ENCODE assay signal across 9 cellular contexts in the genomic region with DNA sequence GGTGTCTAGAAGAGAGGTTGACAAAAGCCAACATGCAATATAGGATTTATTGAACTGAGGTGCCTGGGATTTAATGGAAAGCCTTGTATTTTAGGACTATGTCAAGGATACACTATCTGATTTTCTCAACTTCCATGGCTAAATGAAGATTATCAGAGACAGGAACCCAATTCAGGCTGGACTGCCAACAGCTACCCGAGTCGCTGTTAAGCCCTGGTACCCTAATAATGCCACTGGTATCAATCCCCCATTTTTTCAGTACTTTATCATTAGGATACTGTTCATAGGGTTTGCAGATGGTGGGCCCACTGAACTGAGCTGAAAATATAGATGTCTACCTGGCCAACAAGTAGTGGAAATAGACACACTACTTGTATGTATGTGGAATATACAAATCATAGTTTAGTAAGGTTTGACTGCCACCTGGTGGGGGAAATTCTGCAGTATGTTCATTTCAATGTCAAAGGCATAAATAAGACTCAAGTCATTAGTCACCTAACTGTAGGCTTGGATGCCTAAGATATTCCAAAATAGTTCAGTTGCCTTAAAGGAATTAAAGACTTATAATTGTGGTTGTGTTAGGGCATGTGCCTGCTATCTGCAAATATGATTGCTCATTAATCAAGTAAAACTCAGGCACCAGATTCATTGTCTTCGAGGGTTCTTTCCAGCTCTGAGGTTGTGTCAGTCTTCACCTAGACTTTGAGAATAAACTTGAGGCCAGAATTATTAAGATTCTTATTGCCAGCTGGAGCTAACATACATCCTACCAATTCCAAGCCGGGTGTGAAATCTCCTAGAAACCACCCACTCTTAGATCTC. TPM values are rescaled to one million over a fixed set of nuclear protein-coding genes. Genes with fewer than 3 reads are reported as not detected.
A peak's percentile ranks its signal among the peaks of the same experiment; 100 is the strongest.
DNase-seq lines count a peak whose midpoint lies in the region; ATAC-seq and TF ChIP-seq lines count a peak whose summit lies in the region.
"Had no signal": no experiment of that assay in that cellular context is flagged by ENCODE, and none has a peak within 500 bp of the region (broad histone marks: within the 10 kb centered on the region; RNA-seq: fewer than 3 reads in every experiment).

No MANE protein-coding gene starts in this region.

- intact Hi-C loops in CD4-positive, alpha-beta memory T cell (cut with micrococcal nuclease): no loop called here
- intact Hi-C loops in activated naive CD4-positive, alpha-beta T cell treated with anti-CD3 and anti-CD28 coated beads for 36 hours (cut with micrococcal nuclease): loop anchor here (1.0 to 5.0 kb wide), 2 partner anchors 45 to 260 kb away; no protein-coding TSS in a partner anchor
- intact Hi-C loops in heart left ventricle (cut with DNase I): loop anchor here in 1 of 10 donors (5.0 kb wide), 1 partner anchor 260 kb away; no protein-coding TSS in a partner anchor

- CTCF ChIA-PET in CD4-positive, alpha-beta memory T cell (lab: Charles Lee; ENCODE audit: partially characterized antibody): interaction anchor here (0.8 to 2.0 kb wide), 4 partner anchors 9 to 310 kb away, joined by 3 to 4 read pairs (median 3); no protein-coding TSS in a partner anchor
- CTCF ChIA-PET in activated naive CD4-positive, alpha-beta T cell treated with anti-CD3 and anti-CD28 coated beads for 36 hours (lab: Charles Lee): interaction anchor here (0.7 to 1.6 kb wide), 6 partner anchors 19 to 68 kb away, joined by 3 to 7 read pairs (median 4); no protein-coding TSS in a partner anchor

- H3K27me3 Mint-ChIP-seq in CD4-positive, alpha-beta memory T cell: peaks cover 0 to 5% of the 10 kb centered on the region in 2 donors
- H3K27me3 Mint-ChIP-seq in activated naive CD4-positive, alpha-beta T cell treated with anti-CD3 and anti-CD28 coated beads for 36 hours (ENCODE audit: low read depth): no peaks in the 10 kb centered on the region

- no peaks in the 10 kb centered on the region for H3K4me1 ChIP-seq in CD4-positive, alpha-beta memory T cell (ENCODE audit: insufficient read depth, low read length)
- H3K4me1 ChIP-seq in OCI-LY3 (ENCODE audit: low read length) (no peaks in the 10 kb centered on the region), heart left ventricle (no peaks in the 10 kb centered on the region)

- TF ChIP-seq CTCF in OCI-LY3 (IDR thresholded peaks at IDR 0.05; ENCODE audit: low read depth, low read length): peak; percentile 73
- peak; percentile 28 to 69 (median 52) for TF ChIP-seq CTCF in heart left ventricle (IDR thresholded peaks at IDR 0.05)
- peak; percentile 67 for TF ChIP-seq CTCF in retinal pigment epithelial cell (conservative IDR thresholded peaks at IDR 0.05; ENCODE audit: low read depth, low read length)

- no peak overlapping the region for H3K27ac Mint-ChIP-seq in CD4-positive, alpha-beta memory T cell
- H3K27ac Mint-ChIP-seq in activated naive CD4-positive, alpha-beta T cell treated with anti-CD3 and anti-CD28 coated beads for 36 hours: no peak overlapping the region
- H3K27ac Mint-ChIP-seq: T-helper 1 cell treated with Interleukin-12 subunit alpha and Interleukin-12 subunit beta and Interleukin-4 antibody, amounts not matched to agents 30 μg/mL and 1 μg/mL, for 36 hours had no signal

- no peaks in the 10 kb centered on the region for H3K79me2 ChIP-seq in OCI-LY3 (ENCODE audit: low read length)

- H3K4me1 Mint-ChIP-seq in CD4-positive, alpha-beta memory T cell: no peaks in the 10 kb centered on the region
- no peaks in the 10 kb centered on the region for H3K4me1 Mint-ChIP-seq in activated naive CD4-positive, alpha-beta T cell treated with anti-CD3 and anti-CD28 coated beads for 36 hours (ENCODE audit: low read depth)

- no peaks in the 10 kb centered on the region for H3K36me3 ChIP-seq in CD4-positive, alpha-beta memory T cell (ENCODE audit: insufficient read depth, low read length)
- H3K36me3 ChIP-seq in OCI-LY3 (replicated peaks; ENCODE audit: low read depth, low read length) (no peaks in the 10 kb centered on the region), heart left ventricle (no peaks in the 10 kb centered on the region)

- peak; percentile 85 for ATAC-seq in GM18867 (IDR thresholded peaks at IDR 0.05; ENCODE audit: unreplicated experiment)
- peak; percentile 68 for ATAC-seq in HG03175 (IDR thresholded peaks at IDR 0.05; ENCODE audit: unreplicated experiment)
- ATAC-seq in heart left ventricle: peak in 2 of 4 donors; percentile 47 to 49

- no peak overlapping the region for H3K4me2 ChIP-seq in OCI-LY3 (ENCODE audit: low read length)

- no peak for TF ChIP-seq POLR2A in heart left ventricle (IDR thresholded peaks at IDR 0.05)

- no peak overlapping the region for H3K4me3 Mint-ChIP-seq in CD4-positive, alpha-beta memory T cell
- H3K4me3 Mint-ChIP-seq in activated naive CD4-positive, alpha-beta T cell treated with anti-CD3 and anti-CD28 coated beads for 36 hours: no peak overlapping the region
- H3K4me3 Mint-ChIP-seq: T-helper 1 cell treated with Interleukin-12 subunit alpha and Interleukin-12 subunit beta and Interleukin-4 antibody, amounts not matched to agents 30 μg/mL and 1 μg/mL, for 36 hours had no signal

- 76 to 82% (median 80%) methylated on average over 4 of the region's 4 CpGs for WGBS in heart left ventricle, 4 donors

- H3K9me3 ChIP-seq in CD4-positive, alpha-beta memory T cell (ENCODE audit: control insufficient read depth in 1 of 2, low read length in 2 of 2): no peaks in the 10 kb centered on the region
- H3K9me3 ChIP-seq in OCI-LY3 (ENCODE audit: insufficient read depth, low read length) (no peaks in the 10 kb centered on the region), heart left ventricle (no peaks in the 10 kb centered on the region)

- peak in 4 of 5 donors; percentile 22 to 27 (median 23) for DNase-seq in CD4-positive, alpha-beta memory T cell
- DNase-seq in activated naive CD4-positive, alpha-beta T cell treated with anti-CD3 and anti-CD28 coated beads for 36 hours: peak; percentile 83
- DNase-seq in heart left ventricle: peak in 2 of 5 donors; percentile 27 to 30
- DNase-seq in retinal pigment epithelial cell (ENCODE audit: low read depth): peak; percentile 52
- no peak for DNase-seq in cortex of kidney (lab: John Stamatoyannopoulos, UW)

- no peak overlapping the region for H3K4me3 ChIP-seq in CD4-positive, alpha-beta memory T cell (ENCODE audit: low read length in 2 of 2)
- no peak overlapping the region for H3K4me3 ChIP-seq in OCI-LY3 (ENCODE audit: low read length)
- H3K4me3 ChIP-seq in heart left ventricle: no peak overlapping the region
- no peak overlapping the region for H3K4me3 ChIP-seq in retinal pigment epithelial cell (ENCODE audit: low read length)

- no peaks in the 10 kb centered on the region for H3K27me3 ChIP-seq in CD4-positive, alpha-beta memory T cell (ENCODE audit: insufficient read depth, low read length)
- 0 out of 2 replicates have a peak, but pooled peaks cover 3% of the 10 kb centered on the region for H3K27me3 ChIP-seq in OCI-LY3 (ENCODE audit: low read depth, low read length)
- H3K27me3 ChIP-seq in heart left ventricle: peaks cover 0 to 4% (median 0%) of the 10 kb centered on the region in 9 donors

- H3K27ac ChIP-seq in CD4-positive, alpha-beta memory T cell (ENCODE audit: low read depth, low read length): no peak overlapping the region
- no peak overlapping the region for H3K27ac ChIP-seq in OCI-LY3 (ENCODE audit: low read length)
- H3K27ac ChIP-seq in heart left ventricle: no peak overlapping the region

- H3K9ac ChIP-seq in OCI-LY3 (ENCODE audit: low read length): no peak overlapping the region

- H2AFZ ChIP-seq in OCI-LY3 (ENCODE audit: low read depth, low read length): no peak overlapping the region

- H3K9me3 Mint-ChIP-seq in CD4-positive, alpha-beta memory T cell: peaks cover 0 to 2% (median 0%) of the 10 kb centered on the region in 8 donors
- H3K9me3 Mint-ChIP-seq in activated naive CD4-positive, alpha-beta T cell treated with anti-CD3 and anti-CD28 coated beads for 36 hours: no peaks in the 10 kb centered on the region
- H3K9me3 Mint-ChIP-seq: T-helper 1 cell treated with Interleukin-12 subunit alpha and Interleukin-12 subunit beta and Interleukin-4 antibody, amounts not matched to agents 30 μg/mL and 1 μg/mL, for 36 hours had no signal

- no peaks in the 10 kb centered on the region for H4K20me1 ChIP-seq in OCI-LY3 (ENCODE audit: insufficient read depth, low read length)

- H3K36me3 Mint-ChIP-seq in CD4-positive, alpha-beta memory T cell: no peaks in the 10 kb centered on the region
- no peaks in the 10 kb centered on the region for H3K36me3 Mint-ChIP-seq in activated naive CD4-positive, alpha-beta T cell treated with anti-CD3 and anti-CD28 coated beads for 36 hours (ENCODE audit: low read depth)

- POLR2A ChIA-PET in CD4-positive, alpha-beta memory T cell (lab: Charles Lee; ENCODE audit: partially characterized antibody): no interaction called here

RNA-seq across cellular contexts. Expression of a gene that starts 34.1 kb away (rescaled TPM):
- not detected for total RNA-seq in CD4-positive, alpha-beta memory T cell
- polyA plus RNA-seq in CD4-positive, alpha-beta memory T cell: not detected
- not detected for total RNA-seq in activated naive CD4-positive, alpha-beta T cell treated with anti-CD3 and anti-CD28 coated beads for 36 hours
- total RNA-seq in heart left ventricle: not detected
- polyA plus RNA-seq in heart left ventricle: not detected
